Comparison of ENCODE assay signal across 1 cellular context in genomic region chr16:324451-325334, GRCh38.
TF ChIP-seq lines count a peak whose summit lies in the region.

No MANE protein-coding gene starts in this region.

TF ChIP-seq in K562, 482 proteins besides CTCF, POLR2A, EP300 and RAD21 (continued from another document and continues in another):
- no peak for TF ChIP-seq PBX2 (CRISPR knock-in tag; IDR thresholded peaks at IDR 0.05; ENCODE audit: low read depth)
- peak; percentile 70 for TF ChIP-seq PBX2 (tag; conservative IDR thresholded peaks at IDR 0.05; ENCODE audit: low read depth)
- peak; percentile 59; the same call in 1 of the 2 replicates for TF ChIP-seq NCOA1 (IDR thresholded peaks at IDR 0.05; ENCODE audit: low read depth)
- TF ChIP-seq SREBF1 (IDR thresholded peaks at IDR 0.05; ENCODE audit: borderline replicate concordance, low read depth, low read length) = no peak
- no peak for TF ChIP-seq NFE2L1 (tag; IDR thresholded peaks at IDR 0.05; ENCODE audit: borderline replicate concordance, low read depth)
- peak; percentile 82 for TF ChIP-seq MGA (IDR thresholded peaks at IDR 0.05)
- TF ChIP-seq TBL1XR1 (IDR thresholded peaks at IDR 0.05; ENCODE audit: low read length in 2 of 2) = peak; percentile 60 to 69; a peak in 3 of 4 replicates
- TF ChIP-seq ZNF696 (CRISPR knock-in tag; conservative IDR thresholded peaks at IDR 0.05) = no peak
- no peak for TF ChIP-seq CAMTA2 (CRISPR knock-in tag; conservative IDR thresholded peaks at IDR 0.05)
- no peak for TF ChIP-seq ZNF507 (tag; conservative IDR thresholded peaks at IDR 0.05)
- peak; percentile 78; the same call in 1 of the 2 replicates for TF ChIP-seq SMARCA4 (IDR thresholded peaks at IDR 0.05)
- peak; percentile 93 to 97 for TF ChIP-seq MNT (conservative IDR thresholded peaks at IDR 0.05)
- peak; percentile 97 for TF ChIP-seq MITF (IDR thresholded peaks at IDR 0.05)
- TF ChIP-seq ZNF639 (CRISPR knock-in tag; conservative IDR thresholded peaks at IDR 0.05 in 1 of 2, IDR thresholded peaks at IDR 0.05 in 1 of 2) = peak in 1 of 2 experiments; percentile 46; a peak in 1 of 4 replicates
- peak; percentile 87 for TF ChIP-seq MYC (IDR thresholded peaks at IDR 0.05; ENCODE audit: low read depth, low read length)
- no peak for TF ChIP-seq MYC (CRISPR knock-in tag; IDR thresholded peaks at IDR 0.05; ENCODE audit: borderline replicate concordance, low read depth)
- TF ChIP-seq MEIS2 (IDR thresholded peaks at IDR 0.05; ENCODE audit: partially characterized antibody) = peak; percentile 89
- peak; percentile 63; the same call in 1 of the 2 replicates for TF ChIP-seq ZNF395 (CRISPR knock-in tag; IDR thresholded peaks at IDR 0.05)
- TF ChIP-seq XRCC5 (IDR thresholded peaks at IDR 0.05; ENCODE audit: low read depth, low read length) = no peak
- TF ChIP-seq MTA1 (IDR thresholded peaks at IDR 0.05; ENCODE audit: borderline replicate concordance) = peak; percentile 72; the same call in 1 of the 2 replicates
- 0 out of 2 replicates have a peak, but pooled peaks have one; percentile 7 for TF ChIP-seq MBD1 (CRISPR knock-in tag; IDR thresholded peaks at IDR 0.05)
- TF ChIP-seq ZNF589 (CRISPR knock-in tag; IDR thresholded peaks at IDR 0.05; ENCODE audit: low read depth) = peak; percentile 84
- no peak for TF ChIP-seq ZNF12 (CRISPR knock-in tag; IDR thresholded peaks at IDR 0.05)
- peak; percentile 64 for TF ChIP-seq FOXM1 (IDR thresholded peaks at IDR 0.05; ENCODE audit: low read depth)
- no peak for TF ChIP-seq FOXM1 (CRISPR knock-in tag; IDR thresholded peaks at IDR 0.05; ENCODE audit: low read depth)
- peak; percentile 96 for TF ChIP-seq BHLHE40 (IDR thresholded peaks at IDR 0.05; ENCODE audit: low read length)
- peak in 1 of 2 experiments; percentile 76; a peak in 1 of 3 replicates for TF ChIP-seq CBX3 (IDR thresholded peaks at IDR 0.05; ENCODE audit: borderline replicate concordance in 1 of 2, low read length in 2 of 2)
- TF ChIP-seq HDAC2 (IDR thresholded peaks at IDR 0.05) = peak; percentile 86
- peak; percentile 19; the same call in 1 of the 2 replicates for TF ChIP-seq ETS1 (conservative IDR thresholded peaks at IDR 0.05; ENCODE audit: control insufficient read depth, low read depth, low read length)
